Comparison of ENCODE assay signal across 1 cellular context in genomic region chr20:18694071-18694470, GRCh38.
TF ChIP-seq lines count a peak whose summit lies in the region.

No MANE protein-coding gene starts in this region.

TF ChIP-seq in HEK293, 187 proteins besides CTCF, POLR2A, EP300 and RAD21 (continued from another document):
- TF ChIP-seq ZNF449 (tag by site-specific recombination; IDR thresholded peaks at IDR 0.05) (no peak), IKZF3 (tag by site-specific recombination; IDR thresholded peaks at IDR 0.05) (0 out of 2 replicates have a peak, but pooled peaks have one; percentile 39), ZIC2 (tag by site-specific recombination; IDR thresholded peaks at IDR 0.05) (peak; percentile 91), ZNF433 (tag by site-specific recombination; IDR thresholded peaks at IDR 0.05; ENCODE audit: low read depth) (no peak), ZNF248 (tag by site-specific recombination; IDR thresholded peaks at IDR 0.05) (no peak)
TF ChIP-seq in HEK293: peak in this region for 12.
